In the genomic region with DNA sequence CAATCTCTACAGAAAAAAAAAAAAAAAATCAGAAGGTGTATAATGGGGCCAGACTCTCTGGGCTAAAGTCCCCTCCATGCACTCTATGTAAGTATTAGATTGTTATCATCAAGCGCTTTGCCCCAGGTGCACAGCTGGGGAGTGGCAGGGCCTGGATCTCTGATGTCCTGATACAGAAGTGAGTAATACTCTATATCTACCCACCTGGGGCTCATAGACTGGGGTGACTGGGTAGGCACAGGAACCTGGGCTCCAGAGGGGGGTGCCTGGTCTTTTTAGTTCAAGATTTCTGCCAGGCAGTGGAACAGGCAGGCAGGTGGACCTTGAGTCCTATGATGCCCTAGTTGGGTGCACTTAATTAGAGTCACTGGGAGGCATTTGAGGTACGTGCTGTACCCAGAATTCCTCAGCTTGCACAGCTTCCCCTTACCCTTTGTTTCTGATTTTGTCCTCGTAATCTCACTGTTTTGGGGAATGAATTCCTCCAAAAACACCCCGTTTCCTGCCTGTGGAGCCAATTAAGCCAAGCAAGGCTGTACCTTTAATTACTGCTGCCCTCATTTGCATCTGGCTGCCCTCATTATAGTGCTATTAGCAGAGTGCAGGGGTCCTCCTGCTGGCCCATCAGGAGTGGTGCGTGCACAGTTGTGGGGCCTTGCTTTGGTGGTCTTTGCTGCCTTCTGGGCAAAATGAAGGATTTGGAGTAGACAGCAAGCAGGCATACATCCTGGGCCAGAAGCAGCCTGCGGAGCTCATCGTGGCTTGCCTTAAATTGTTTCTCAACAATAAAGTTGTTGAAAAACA, we compare ENCODE assay signal across 12 cellular contexts.
DNase-seq lines count a peak whose midpoint lies in the region; ATAC-seq, FAIRE-seq and TF ChIP-seq lines count a peak whose summit lies in the region.
"Had no signal": no experiment of that assay in that cellular context is flagged by ENCODE, and none has a peak within 500 bp of the region (broad histone marks: within the 10 kb centered on the region; RNA-seq: fewer than 3 reads in every experiment).

No MANE protein-coding gene starts in this region.

- no peaks in the 10 kb centered on the region for H3K9me3 ChIP-seq in T-helper 17 cell (ENCODE audit: control insufficient read depth, low read length, poor library complexity, severe bottlenecking)

- peak; percentile 35 for TF ChIP-seq CTCF in D721Med (IDR thresholded peaks at IDR 0.05; ENCODE audit: insufficient read depth, missing control alignments)
- peak; percentile 19 for TF ChIP-seq CTCF in cardiac fibroblast (IDR thresholded peaks at IDR 0.05; ENCODE audit: low read depth, low read length)
- TF ChIP-seq CTCF in nephron progenitor cell (IDR thresholded peaks at IDR 0.05) = peak; percentile 49

- H3K27ac Mint-ChIP-seq in nephron progenitor cell (no peak overlapping the region), T-helper 17 cell (no peak overlapping the region)

- no peak for FAIRE-seq in D721Med (lab: Jason Lieb, UNC)

- H3K9me3 Mint-ChIP-seq in nephron progenitor cell = no peaks in the 10 kb centered on the region

- H3K4me1 Mint-ChIP-seq in nephron progenitor cell (peaks cover 26% of the 10 kb centered on the region), T-helper 17 cell (no peaks in the 10 kb centered on the region)

- DNase-seq in D721Med (ENCODE audit: insufficient read length, low spot score) (no peak), cardiac fibroblast (ENCODE audit: low read depth in 2 of 2) (no peak), nephron progenitor cell (no peak), DMS153 (lab: John Stamatoyannopoulos, UW) (no peak), T-helper 17 cell (no peak)
- DNase-seq in Jurkat, Clone E6-1 (ENCODE audit: low read depth, low spot score) = peak; percentile 23
- DNase-seq: activated CD4-positive, alpha-beta T cell treated with anti-CD3 and anti-CD28 coated beads for 48 hours; activated gamma-delta T cell treated with Interleukin-2 at 50 U/mL for 16 hours; cortex of kidney; head of caudate nucleus had no signal

- H3K4me3 ChIP-seq in Jurkat, Clone E6-1 (ENCODE audit: low read length) = no peak overlapping the region
- H3K4me3 ChIP-seq in cardiac fibroblast (replicated peaks in 1 of 2; ENCODE audit: low read depth in 2 of 2, low read length in 2 of 2) = no peak overlapping the region
- H3K4me3 ChIP-seq: skin epidermis had no signal

- H3K4me3 Mint-ChIP-seq in nephron progenitor cell = no peak overlapping the region
- H3K4me3 Mint-ChIP-seq in T-helper 17 cell = no peak overlapping the region

- H3K36me3 Mint-ChIP-seq in nephron progenitor cell (ENCODE audit: low read depth) (no peaks in the 10 kb centered on the region), T-helper 17 cell (ENCODE audit: low read depth) (peaks cover 3% of the 10 kb centered on the region)

- peaks cover 4% of the 10 kb centered on the region for H3K27me3 Mint-ChIP-seq in nephron progenitor cell (ENCODE audit: low read depth, poor library complexity)
- no peaks in the 10 kb centered on the region for H3K27me3 Mint-ChIP-seq in T-helper 17 cell

- no peak for ATAC-seq in T-helper 17 cell
- ATAC-seq in GM21423 (IDR thresholded peaks at IDR 0.05; ENCODE audit: unreplicated experiment) = no peak
